In genomic region chr5:273491-273890, GRCh38 we compare ENCODE assay signal across 8 cellular contexts. TPM values are rescaled to one million over a fixed set of nuclear protein-coding genes. Genes with fewer than 3 reads are reported as not detected.
DNase-seq lines count a peak whose midpoint lies in the region; ATAC-seq, FAIRE-seq and TF ChIP-seq lines count a peak whose summit lies in the region.
"Not testable (repeated sequence)": the region's sequence is repeated elsewhere in the genome, so short reads cannot be mapped to it uniquely, and the experiment has no call there.

No MANE protein-coding gene starts in this region.

- peaks cover 60% of the 10 kb centered on the region for H3K79me2 ChIP-seq in DOHH2 (ENCODE audit: control insufficient read depth, low read length)
- peaks cover 53% of the 10 kb centered on the region for H3K79me2 ChIP-seq in neural progenitor cell (ENCODE audit: low read depth)

- not testable (repeated sequence) for H3K9me3 ChIP-seq in A549; DOHH2 (ENCODE audit: control insufficient read depth, insufficient read depth, low read length); MG63; neural progenitor cell (ENCODE audit: low read depth)

- H4K20me1 ChIP-seq in DOHH2 (ENCODE audit: control insufficient read depth, insufficient read depth, low read depth, low read length) = not testable (repeated sequence)
- peaks cover 17% of the 10 kb centered on the region for H4K20me1 ChIP-seq in neural progenitor cell (ENCODE audit: low read depth)

- FAIRE-seq in A549 (lab: Jason Lieb, UNC) = not testable (repeated sequence)

- 92% methylated on average over 7 of the region's 7 CpGs for whole genome bisulfite sequencing in A549 (ENCODE audit: missing lambda C conversion rate)

- H3K27ac ChIP-seq in A549; DOHH2 (ENCODE audit: low read depth, low read length); neural progenitor cell: not testable (repeated sequence)

- ATAC-seq in A549, WTC11: not testable (repeated sequence)

- not testable (repeated sequence) for H3K9me2 ChIP-seq in DOHH2 (replicated peaks; ENCODE audit: control insufficient read depth, low read length)

- H3K4me1 Mint-ChIP-seq in WTC11 (peaks cover 24% of the 10 kb centered on the region), chondrocyte (ENCODE audit: low read depth) (peaks cover 19% of the 10 kb centered on the region), neural progenitor cell (peaks cover 22% of the 10 kb centered on the region)
- H3K4me1 Mint-ChIP-seq in activated T-helper 2 cell treated with anti-CD3 and anti-CD28 coated beads, Interferon-gamma antibody, Interleukin-2, Interleukin-4, amounts not matched to agents 10 μg/mL and 5 μg/mL and 100 μg/mL, durations not matched to agents 14 hours and 24 hours and 36 hours (ENCODE audit: low read depth) = peaks cover 33% of the 10 kb centered on the region

- intact Hi-C loops in activated T-helper 2 cell treated with anti-CD3 and anti-CD28 coated beads, Interferon-gamma antibody, Interleukin-2, Interleukin-4, amounts not matched to agents 10 μg/mL and 5 μg/mL and 100 μg/mL, durations not matched to agents 14 hours and 24 hours and 36 hours (cut with micrococcal nuclease) = loop anchor here (10.0 kb wide), 1 partner anchor 61 kb away; no protein-coding TSS in a partner anchor

- POLR2A ChIA-PET in A549 (lab: Yijun Ruan, JAX); WTC11 (lab: Charles Lee): not testable (repeated sequence)

- H3F3A ChIP-seq in DOHH2 (ENCODE audit: control insufficient read depth, insufficient read depth) = peaks cover 17% of the 10 kb centered on the region
- peaks cover 17% of the 10 kb centered on the region for H3F3A ChIP-seq in neural progenitor cell (ENCODE audit: low read depth)

- TF ChIP-seq CTCF in A549 (IDR thresholded peaks at IDR 0.05); DOHH2 (IDR thresholded peaks at IDR 0.05; ENCODE audit: low read depth, low read length, poor library complexity, severe bottlenecking); WTC11 (IDR thresholded peaks at IDR 0.05); chondrocyte (IDR thresholded peaks at IDR 0.05); neural progenitor cell (IDR thresholded peaks at IDR 0.05): not testable (repeated sequence)

- not testable (repeated sequence) for H3K9me3 Mint-ChIP-seq in WTC11; activated T-helper 2 cell treated with anti-CD3 and anti-CD28 coated beads, Interferon-gamma antibody, Interleukin-2, Interleukin-4, amounts not matched to agents 10 μg/mL and 5 μg/mL and 100 μg/mL, durations not matched to agents 14 hours and 24 hours and 36 hours; chondrocyte (ENCODE audit: low read depth); neural progenitor cell

- peaks cover 38% of the 10 kb centered on the region for H3K36me3 ChIP-seq in DOHH2 (ENCODE audit: control insufficient read depth, low read length)
- peaks cover 37% of the 10 kb centered on the region for H3K36me3 ChIP-seq in MG63
- H3K36me3 ChIP-seq in neural progenitor cell = not testable (repeated sequence)

- peaks cover 14% of the 10 kb centered on the region; the same call in 2 of the 3 replicates for H3K4me1 ChIP-seq in A549
- H3K4me1 ChIP-seq in DOHH2 (ENCODE audit: control insufficient read depth, low read length) = peaks cover 21% of the 10 kb centered on the region
- H3K4me1 ChIP-seq in neural progenitor cell = not testable (repeated sequence)

- not testable (repeated sequence) for TF ChIP-seq EP300 in A549 (IDR thresholded peaks at IDR 0.05)

- H3K4me3 Mint-ChIP-seq in WTC11 (peak overlapping the region; percentile 88), chondrocyte (ENCODE audit: unreplicated experiment) (peak overlapping the region; percentile 93), neural progenitor cell (peak overlapping the region; percentile 88)
- H3K4me3 Mint-ChIP-seq in activated T-helper 2 cell treated with anti-CD3 and anti-CD28 coated beads, Interferon-gamma antibody, Interleukin-2, Interleukin-4, amounts not matched to agents 10 μg/mL and 5 μg/mL and 100 μg/mL, durations not matched to agents 14 hours and 24 hours and 36 hours (ENCODE audit: low read depth) = peak overlapping the region; percentile 92

- not testable (repeated sequence) for TF ChIP-seq RAD21 in A549 (conservative IDR thresholded peaks at IDR 0.05 in 1 of 2, IDR thresholded peaks at IDR 0.05 in 1 of 2)

- not testable (repeated sequence) for H3K27me3 ChIP-seq in DOHH2 (ENCODE audit: control insufficient read depth, low read length); MG63; neural progenitor cell

- TF ChIP-seq POLR2A in A549 (IDR thresholded peaks at IDR 0.05; ENCODE audit: low read length) = not testable (repeated sequence)

- not testable (repeated sequence) for H3K4me3 ChIP-seq in A549, neural progenitor cell
- H3K4me3 ChIP-seq in DOHH2 (ENCODE audit: low read length) (peak overlapping the region; percentile 60), MG63 (peak overlapping the region; percentile 97)

- H3K27me3 Mint-ChIP-seq in WTC11 (ENCODE audit: low read depth); activated T-helper 2 cell treated with anti-CD3 and anti-CD28 coated beads, Interferon-gamma antibody, Interleukin-2, Interleukin-4, amounts not matched to agents 10 μg/mL and 5 μg/mL and 100 μg/mL, durations not matched to agents 14 hours and 24 hours and 36 hours (ENCODE audit: low read depth); chondrocyte (ENCODE audit: low read depth); neural progenitor cell (ENCODE audit: insufficient read depth, low read depth): not testable (repeated sequence)

- CTCF ChIA-PET in A549 (lab: Yijun Ruan, JAX); WTC11 (lab: Charles Lee): not testable (repeated sequence)

- H3K27ac Mint-ChIP-seq in WTC11 (peak overlapping the region; percentile 64), chondrocyte (ENCODE audit: unreplicated experiment) (peak overlapping the region; percentile 43)
- H3K27ac Mint-ChIP-seq in activated T-helper 2 cell treated with anti-CD3 and anti-CD28 coated beads, Interferon-gamma antibody, Interleukin-2, Interleukin-4, amounts not matched to agents 10 μg/mL and 5 μg/mL and 100 μg/mL, durations not matched to agents 14 hours and 24 hours and 36 hours; neural progenitor cell: not testable (repeated sequence)

- not testable (repeated sequence) for H2AFZ ChIP-seq in neural progenitor cell (replicated peaks)

- H3K36me3 Mint-ChIP-seq in WTC11 = peaks cover 32% of the 10 kb centered on the region
- H3K36me3 Mint-ChIP-seq in activated T-helper 2 cell treated with anti-CD3 and anti-CD28 coated beads, Interferon-gamma antibody, Interleukin-2, Interleukin-4, amounts not matched to agents 10 μg/mL and 5 μg/mL and 100 μg/mL, durations not matched to agents 14 hours and 24 hours and 36 hours (ENCODE audit: low read depth) = peaks cover 40% of the 10 kb centered on the region
- not testable (repeated sequence) for H3K36me3 Mint-ChIP-seq in chondrocyte (ENCODE audit: low read depth); neural progenitor cell

- DNase-seq in A549 (ENCODE audit: low read depth in 1 of 2, low spot score in 1 of 2); MG63; WTC11 (ENCODE audit: low spot score); activated T-helper 2 cell treated with anti-CD3 and anti-CD28 coated beads, Interferon-gamma antibody, Interleukin-2, Interleukin-4, amounts not matched to agents 10 μg/mL and 5 μg/mL and 100 μg/mL, durations not matched to agents 14 hours and 24 hours and 36 hours (ENCODE audit: low spot score); chondrocyte (ENCODE audit: low spot score); neural progenitor cell (ENCODE audit: low spot score): not testable (repeated sequence)
- peak; percentile 13 for DNase-seq in islet precursor cell

- peak overlapping the region; percentile 82 for H3K4me2 ChIP-seq in A549
- H3K4me2 ChIP-seq in DOHH2 (ENCODE audit: low read length) = peak overlapping the region; percentile 64
- not testable (repeated sequence) for H3K4me2 ChIP-seq in neural progenitor cell

- H3K9ac ChIP-seq in neural progenitor cell = not testable (repeated sequence)

RNA-seq across cellular contexts. Expression of gene PDCD6, which starts 2.0 kb away (rescaled TPM):
- polyA plus RNA-seq in A549 (2011; rRNA removed) (234 and 273 TPM in 2 replicates), A549 (2017; fragmentation: RNase III; extraction: RNeasy Plus Mini Kit Qiagen cat#74134 plus additional on column Dnase treatment) (174 to 184 TPM (median 174 TPM) in 3 replicates)
- polyA plus RNA-seq in A549 (2012; cell fraction: cytosol; rRNA removed) = 336 and 362 TPM in 2 replicates
- polyA plus RNA-seq in A549 (2012; cell fraction: nucleus; rRNA removed) = 211 and 239 TPM in 2 replicates
- polyA minus RNA-seq in A549 (2011; rRNA and poly(A)+ RNA removed) = 106 and 151 TPM in 2 replicates
- total RNA-seq in MG63 (2014; rRNA removed; shearing (Covaris generic); ENCODE audit: low replicate concordance) = 107 and 139 TPM in 2 replicates
- total RNA-seq in WTC11 (2021) (80.4 to 86.8 TPM (median 83.6 TPM) in 3 replicates), chondrocyte (71.9 to 89.8 TPM (median 74.0 TPM) in 3 replicates), neural progenitor cell (ENCODE audit: low replicate concordance) (60.8 and 65.3 TPM in 2 replicates)
- 109 TPM in 2 replicates for total RNA-seq in activated T-helper 2 cell treated with anti-CD3 and anti-CD28 coated beads, Interferon-gamma antibody, Interleukin-2, Interleukin-4, amounts not matched to agents 10 μg/mL and 5 μg/mL and 100 μg/mL, durations not matched to agents 14 hours and 24 hours and 36 hours

RNA-seq across cellular contexts. Expression of gene AHRR, which starts 48.0 kb away (rescaled TPM):
- polyA plus RNA-seq in A549 (2011; rRNA removed) (1.2 and 1.4 TPM in 2 replicates), A549 (2017; fragmentation: RNase III; extraction: RNeasy Plus Mini Kit Qiagen cat#74134 plus additional on column Dnase treatment) (1.7 to 2.3 TPM (median 1.8 TPM) in 3 replicates)
- 2.2 and 3.8 TPM in 2 replicates for polyA plus RNA-seq in A549 (2012; cell fraction: cytosol; rRNA removed)
- polyA plus RNA-seq in A549 (2012; cell fraction: nucleus; rRNA removed) = 7.3 and 7.8 TPM in 2 replicates
- polyA minus RNA-seq in A549 (2011; rRNA and poly(A)+ RNA removed) = 0.70 and 1.5 TPM in 2 replicates
- 20.6 and 24.5 TPM in 2 replicates for total RNA-seq in MG63 (2014; rRNA removed; shearing (Covaris generic); ENCODE audit: low replicate concordance)
- total RNA-seq in WTC11 (2021) (4.5 to 9.7 TPM (median 7.0 TPM) in 3 replicates), chondrocyte (9.3 to 17.3 TPM (median 13.4 TPM) in 3 replicates), neural progenitor cell (ENCODE audit: low replicate concordance) (0.34 and 0.68 TPM in 2 replicates)
- 33.3 and 34.9 TPM in 2 replicates for total RNA-seq in activated T-helper 2 cell treated with anti-CD3 and anti-CD28 coated beads, Interferon-gamma antibody, Interleukin-2, Interleukin-4, amounts not matched to agents 10 μg/mL and 5 μg/mL and 100 μg/mL, durations not matched to agents 14 hours and 24 hours and 36 hours

RNA-seq across cellular contexts. Expression of gene SDHA, which starts 55.4 kb away (rescaled TPM):
- polyA plus RNA-seq in A549 (2011; rRNA removed) (115 and 122 TPM in 2 replicates), A549 (2017; fragmentation: RNase III; extraction: RNeasy Plus Mini Kit Qiagen cat#74134 plus additional on column Dnase treatment) (131 to 134 TPM (median 134 TPM) in 3 replicates)
- polyA plus RNA-seq in A549 (2012; cell fraction: cytosol; rRNA removed) = 110 and 113 TPM in 2 replicates
- 173 and 186 TPM in 2 replicates for polyA plus RNA-seq in A549 (2012; cell fraction: nucleus; rRNA removed)
- 160 and 184 TPM in 2 replicates for polyA minus RNA-seq in A549 (2011; rRNA and poly(A)+ RNA removed)
- total RNA-seq in MG63 (2014; rRNA removed; shearing (Covaris generic); ENCODE audit: low replicate concordance) = 101 and 128 TPM in 2 replicates
- total RNA-seq in WTC11 (2021) (135 to 145 TPM (median 137 TPM) in 3 replicates), chondrocyte (79.7 to 95.5 TPM (median 81.5 TPM) in 3 replicates), neural progenitor cell (ENCODE audit: low replicate concordance) (47.1 and 48.5 TPM in 2 replicates)
- 154 and 157 TPM in 2 replicates for total RNA-seq in activated T-helper 2 cell treated with anti-CD3 and anti-CD28 coated beads, Interferon-gamma antibody, Interleukin-2, Interleukin-4, amounts not matched to agents 10 μg/mL and 5 μg/mL and 100 μg/mL, durations not matched to agents 14 hours and 24 hours and 36 hours

RNA-seq across cellular contexts. Expression of gene CCDC127, which starts 55.5 kb away (rescaled TPM):
- polyA plus RNA-seq in A549 (2011; rRNA removed) = 5.1 and 5.2 TPM in 2 replicates
- 3.1 and 3.2 TPM in 2 replicates for polyA plus RNA-seq in A549 (2012; cell fraction: cytosol; rRNA removed)
- polyA plus RNA-seq in A549 (2012; cell fraction: nucleus; rRNA removed) = 2.8 and 3.6 TPM in 2 replicates
- polyA plus RNA-seq in A549 (2017; fragmentation: RNase III; extraction: RNeasy Plus Mini Kit Qiagen cat#74134 plus additional on column Dnase treatment) = 5.6 to 6.2 TPM (median 6.2 TPM) in 3 replicates
- 4.5 and 4.8 TPM in 2 replicates for polyA minus RNA-seq in A549 (2011; rRNA and poly(A)+ RNA removed)
- total RNA-seq in MG63 (2014; rRNA removed; shearing (Covaris generic); ENCODE audit: low replicate concordance) = 2.9 and 3.4 TPM in 2 replicates
- 5.3 to 8.4 TPM (median 6.3 TPM) in 3 replicates for total RNA-seq in WTC11 (2021)
- total RNA-seq in activated T-helper 2 cell treated with anti-CD3 and anti-CD28 coated beads, Interferon-gamma antibody, Interleukin-2, Interleukin-4, amounts not matched to agents 10 μg/mL and 5 μg/mL and 100 μg/mL, durations not matched to agents 14 hours and 24 hours and 36 hours = 6.5 and 7.3 TPM in 2 replicates
- total RNA-seq in chondrocyte = 8.0 to 10.4 TPM (median 9.6 TPM) in 3 replicates
- 7.0 TPM in 2 replicates for total RNA-seq in neural progenitor cell (ENCODE audit: low replicate concordance)
